Comparison of ENCODE assay signal across 22 cellular contexts in genomic region chr1:178941849-178942248, GRCh38.
A peak's percentile ranks its signal among the peaks of the same experiment; 100 is the strongest.
DNase-seq lines count a peak whose midpoint lies in the region; ATAC-seq and TF ChIP-seq lines count a peak whose summit lies in the region.
"Had no signal": no experiment of that assay in that cellular context is flagged by ENCODE, and none has a peak within 500 bp of the region (broad histone marks: within the 10 kb centered on the region; RNA-seq: fewer than 3 reads in every experiment).

No MANE protein-coding gene starts in this region.

- no peaks in the 10 kb centered on the region for H3K27me3 ChIP-seq in BLaER1 treated with 17β-estradiol and CSF1 and Interleukin-3, amounts not matched to agents 10 nM and 100 nM
- H3K27me3 ChIP-seq in RWPE2 (ENCODE audit: insufficient read depth, poor library complexity, severe bottlenecking) = no peaks in the 10 kb centered on the region
- peaks cover 2% of the 10 kb centered on the region for H3K27me3 ChIP-seq in foreskin keratinocyte
- H3K27me3 ChIP-seq: adrenal gland, hepatocyte, left lung, transverse colon had no signal

- H3K4me1 Mint-ChIP-seq in activated naive CD4-positive, alpha-beta T cell treated with anti-CD3 and anti-CD28 coated beads, Interleukin-2, amount 10 ng/mL, durations not matched to agents 7 days and 5 days = peaks cover 6% of the 10 kb centered on the region
- H3K4me1 Mint-ChIP-seq: immature natural killer cell had no signal

- H3K36me3 Mint-ChIP-seq in activated naive CD4-positive, alpha-beta T cell treated with anti-CD3 and anti-CD28 coated beads, Interleukin-2, amount 10 ng/mL, durations not matched to agents 7 days and 5 days = no peaks in the 10 kb centered on the region
- H3K36me3 Mint-ChIP-seq: immature natural killer cell had no signal

- DNase-seq in RWPE2 (ENCODE audit: low spot score) (no peak), foreskin keratinocyte (peak; percentile 23 to 25), posterior vena cava (ENCODE audit: low spot score) (peak; percentile 80), AG08395 (ENCODE audit: low spot score) (no peak), NCI-H128 (lab: John Stamatoyannopoulos, UW; ENCODE audit: unreplicated experiment) (no peak)
- DNase-seq in activated naive CD4-positive, alpha-beta T cell treated with anti-CD3 and anti-CD28 coated beads, Interleukin-2, amount 10 ng/mL, durations not matched to agents 7 days and 5 days = no peak
- no peak for DNase-seq in activated effector memory CD4-positive, alpha-beta T cell treated with anti-CD3 and anti-CD28 coated beads, Interleukin-2, amount 50 U/mL, for 16 hours
- DNase-seq: activated gamma-delta T cell treated with Interleukin-2 at 50 U/mL for 16 hours; activated T-cell treated with anti-CD3 and anti-CD28 coated beads for 4 hours; adrenal gland; immature natural killer cell; left lung; NCI-H226; NCI-H774; psoas muscle; stimulated activated CD4-positive, alpha-beta T cell treated with anti-CD3 and anti-CD28 coated beads, Interleukin-4, amount 100 ng/mL, for 4 hours; stimulated activated naive CD8-positive, alpha-beta T cell treated with anti-CD3 and anti-CD28 coated beads, Interleukin-15, Interleukin-2, amounts not matched to agents 100 U/mL and 50 U/mL, for 24 hours; transverse colon; WERI-Rb-1 had no signal

- H3K9me3 ChIP-seq in BLaER1 treated with 17β-estradiol and CSF1 and Interleukin-3, amounts not matched to agents 10 nM and 100 nM (replicated peaks in 1 of 11) = no peaks in the 10 kb centered on the region
- H3K9me3 ChIP-seq in RWPE2 (ENCODE audit: severe bottlenecking) = no peaks in the 10 kb centered on the region
- H3K9me3 ChIP-seq: adrenal gland, left lung, psoas muscle, transverse colon had no signal

- CTCF ChIA-PET in activated naive CD4-positive, alpha-beta T cell treated with anti-CD3 and anti-CD28 coated beads, Interleukin-2, amount 10 ng/mL, durations not matched to agents 7 days and 5 days (lab: Charles Lee) = no interaction called here

- H3K27me3 Mint-ChIP-seq in activated naive CD4-positive, alpha-beta T cell treated with anti-CD3 and anti-CD28 coated beads, Interleukin-2, amount 10 ng/mL, durations not matched to agents 7 days and 5 days = peaks cover 18% of the 10 kb centered on the region

- H3K4me1 ChIP-seq in BLaER1 treated with 17β-estradiol and CSF1 and Interleukin-3, amounts not matched to agents 10 nM and 100 nM = peaks cover 17 to 37% (median 25%) of the 10 kb centered on the region in 10 experiments
- no peaks in the 10 kb centered on the region for H3K4me1 ChIP-seq in RWPE2 (ENCODE audit: insufficient read depth, poor library complexity, severe bottlenecking)
- no peaks in the 10 kb centered on the region for H3K4me1 ChIP-seq in foreskin keratinocyte
- H3K4me1 ChIP-seq: left lung had no signal

- ATAC-seq in RWPE2 (ENCODE audit: low read depth) (0 out of 3 replicates have a peak, but pooled peaks have one; percentile 20), foreskin keratinocyte (peak; percentile 65)
- ATAC-seq: left lung; psoas muscle; stimulated activated naive CD8-positive, alpha-beta T cell treated with anti-CD3 and anti-CD28 coated beads, Interleukin-15, Interleukin-2, amounts not matched to agents 100 U/mL and 50 U/mL, for 24 hours had no signal

- no peak overlapping the region for H3K4me3 ChIP-seq in BLaER1 treated with 17β-estradiol and CSF1 and Interleukin-3, amounts not matched to agents 10 nM and 100 nM
- H3K4me3 ChIP-seq in RWPE2 (ENCODE audit: severe bottlenecking) = no peak overlapping the region
- H3K4me3 ChIP-seq: adrenal gland, hepatocyte, left lung, psoas muscle, transverse colon had no signal

- no peak for TF ChIP-seq CTCF in RWPE2 (IDR thresholded peaks at IDR 0.05; ENCODE audit: poor library complexity, severe bottlenecking)
- no peak for TF ChIP-seq CTCF in foreskin keratinocyte (conservative IDR thresholded peaks at IDR 0.05)

- no peak overlapping the region for H3K27ac Mint-ChIP-seq in activated naive CD4-positive, alpha-beta T cell treated with anti-CD3 and anti-CD28 coated beads, Interleukin-2, amount 10 ng/mL, durations not matched to agents 7 days and 5 days
- H3K27ac Mint-ChIP-seq: immature natural killer cell had no signal

- H3K4me2 ChIP-seq in BLaER1 treated with 17β-estradiol and CSF1 and Interleukin-3, amounts not matched to agents 10 nM and 100 nM = peak overlapping the region in 7 of 11 experiments; percentile 70 to 89 (median 78); a peak in 13 of 22 replicates
- H3K4me2 ChIP-seq: hepatocyte had no signal

- H4K20me1 ChIP-seq in BLaER1 treated with 17β-estradiol and CSF1 and Interleukin-3, amounts not matched to agents 10 nM and 100 nM = no peaks in the 10 kb centered on the region

- no peaks in the 10 kb centered on the region for H3K36me3 ChIP-seq in BLaER1 treated with 17β-estradiol and CSF1 and Interleukin-3, amounts not matched to agents 10 nM and 100 nM
- H3K36me3 ChIP-seq in RWPE2 (ENCODE audit: low read depth) = no peaks in the 10 kb centered on the region
- H3K36me3 ChIP-seq: adrenal gland, left lung, transverse colon, WERI-Rb-1 had no signal

- peak overlapping the region in 5 of 11 experiments; percentile 48 to 69 (median 65); a peak in 9 of 22 replicates for H3K27ac ChIP-seq in BLaER1 treated with 17β-estradiol and CSF1 and Interleukin-3, amounts not matched to agents 10 nM and 100 nM
- H3K27ac ChIP-seq in RWPE2 (ENCODE audit: poor library complexity, severe bottlenecking) (no peak overlapping the region), foreskin keratinocyte (no peak overlapping the region)
- H3K27ac ChIP-seq: adrenal gland, C4-2B, hepatocyte, left lung, psoas muscle, WERI-Rb-1 had no signal

- no peaks in the 10 kb centered on the region for H3K9me3 Mint-ChIP-seq in activated naive CD4-positive, alpha-beta T cell treated with anti-CD3 and anti-CD28 coated beads, Interleukin-2, amount 10 ng/mL, durations not matched to agents 7 days and 5 days
- H3K9me3 Mint-ChIP-seq: immature natural killer cell had no signal

- intact Hi-C loops in posterior vena cava (cut with DNase I) = no loop called here

- H3K9ac ChIP-seq in BLaER1 treated with 17β-estradiol and CSF1 and Interleukin-3, amounts not matched to agents 10 nM and 100 nM = no peak overlapping the region

- no peak overlapping the region for H3K4me3 Mint-ChIP-seq in activated naive CD4-positive, alpha-beta T cell treated with anti-CD3 and anti-CD28 coated beads, Interleukin-2, amount 10 ng/mL, durations not matched to agents 7 days and 5 days
- H3K4me3 Mint-ChIP-seq: immature natural killer cell had no signal

Comparison
In these comparisons a context has a peak if more than half of its experiments do, and no peak if none do; other contexts are left out.
1. DNase-seq: peak in foreskin keratinocyte (2 of 2) and posterior vena cava (single experiment); none in RWPE2 (single experiment), activated naive CD4-positive, alpha-beta T cell treated with anti-CD3 and anti-CD28 coated beads, Interleukin-2, amount 10 ng/mL, durations not matched to agents 7 days and 5 days (single experiment), AG08395 (single experiment), NCI-H128 (single experiment) and activated effector memory CD4-positive, alpha-beta T cell treated with anti-CD3 and anti-CD28 coated beads, Interleukin-2, amount 50 U/mL, for 16 hours (single experiment).